Comparison of ENCODE assay signal across 2 cellular contexts in the genomic region with DNA sequence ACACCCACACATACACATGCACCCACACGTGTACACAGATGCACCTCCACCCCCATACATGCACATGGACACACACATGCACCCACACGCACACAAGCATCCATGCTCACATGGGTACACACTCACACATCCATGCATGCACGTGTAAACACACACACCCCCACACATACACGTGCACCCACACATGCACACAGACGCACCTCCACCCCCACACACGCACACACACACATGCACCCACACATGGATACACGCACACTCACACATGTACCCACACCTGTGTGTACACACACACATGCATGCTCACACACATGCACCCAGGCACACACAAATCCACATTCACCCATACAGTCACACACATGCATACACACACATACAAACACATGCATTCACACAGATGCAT.
TF ChIP-seq lines count a peak whose summit lies in the region.

No MANE protein-coding gene starts in this region.

TF ChIP-seq in GM12891, 5 proteins besides CTCF, POLR2A, EP300 and RAD21:
- TF ChIP-seq POLR2AphosphoS5 (IDR thresholded peaks at IDR 0.05; ENCODE audit: low read depth, low read length), result no peak
- TF ChIP-seq POU2F2 (IDR thresholded peaks at IDR 0.05; ENCODE audit: low read depth, low read length), result 0 out of 2 replicates have a peak, but pooled peaks have one; percentile 3
- TF ChIP-seq TAF1 (IDR thresholded peaks at IDR 0.05; ENCODE audit: low read depth, low read length), result no peak

TF ChIP-seq in H1, 55 proteins besides CTCF, POLR2A, EP300 and RAD21:
- TF ChIP-seq ZNF274 (IDR thresholded peaks at IDR 0.05; ENCODE audit: borderline replicate concordance, extremely low read depth, low read length) (no peak), POLR2AphosphoS5 (IDR thresholded peaks at IDR 0.05; ENCODE audit: low read depth, low read length) (no peak), SP4 (IDR thresholded peaks at IDR 0.05; ENCODE audit: low read length) (no peak), GABPA (IDR thresholded peaks at IDR 0.05; ENCODE audit: borderline replicate concordance, insufficient read depth, low read length) (no peak), EZH2 (IDR thresholded peaks at IDR 0.05; ENCODE audit: low read depth, low read length, severe bottlenecking) (no peak), HDAC6 (IDR thresholded peaks at IDR 0.05; ENCODE audit: low read depth, low read length) (no peak), JUN (IDR thresholded peaks at IDR 0.05; ENCODE audit: low read depth, low read length) (no peak), CTBP2 (IDR thresholded peaks at IDR 0.05; ENCODE audit: borderline replicate concordance, insufficient read depth, insufficient read length, low read length) (no peak), NANOG (IDR thresholded peaks at IDR 0.05; ENCODE audit: insufficient read depth, low read depth, low read length, poor library complexity, severe bottlenecking) (no peak), BACH1 (IDR thresholded peaks at IDR 0.05; ENCODE audit: low read length) (no peak)
